Comparison of ENCODE assay signal across 1 cellular context in the genomic region with DNA sequence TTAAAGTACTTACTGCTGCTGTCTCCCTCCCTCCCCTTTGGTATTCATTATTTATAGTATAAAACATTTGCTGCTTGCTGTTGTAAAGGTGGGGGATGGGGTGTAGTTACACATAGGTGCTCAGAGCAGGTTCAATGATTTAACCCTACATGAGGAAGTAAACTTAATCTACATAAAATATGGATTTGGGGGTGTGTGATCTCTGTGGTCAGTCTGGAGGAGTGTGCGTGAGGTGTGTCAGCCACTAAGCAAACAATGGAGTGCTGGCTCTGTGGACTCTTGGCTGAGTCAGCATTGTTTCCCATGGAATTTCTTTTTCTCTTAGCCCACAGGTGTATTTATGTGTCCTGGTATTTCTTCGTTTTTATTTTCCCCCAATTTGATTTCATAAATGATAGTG.
TF ChIP-seq lines count a peak whose summit lies in the region.

No MANE protein-coding gene starts in this region.

TF ChIP-seq in GM23338, 12 proteins besides CTCF, POLR2A, EP300 and RAD21:
- TF ChIP-seq, protein P1, sequence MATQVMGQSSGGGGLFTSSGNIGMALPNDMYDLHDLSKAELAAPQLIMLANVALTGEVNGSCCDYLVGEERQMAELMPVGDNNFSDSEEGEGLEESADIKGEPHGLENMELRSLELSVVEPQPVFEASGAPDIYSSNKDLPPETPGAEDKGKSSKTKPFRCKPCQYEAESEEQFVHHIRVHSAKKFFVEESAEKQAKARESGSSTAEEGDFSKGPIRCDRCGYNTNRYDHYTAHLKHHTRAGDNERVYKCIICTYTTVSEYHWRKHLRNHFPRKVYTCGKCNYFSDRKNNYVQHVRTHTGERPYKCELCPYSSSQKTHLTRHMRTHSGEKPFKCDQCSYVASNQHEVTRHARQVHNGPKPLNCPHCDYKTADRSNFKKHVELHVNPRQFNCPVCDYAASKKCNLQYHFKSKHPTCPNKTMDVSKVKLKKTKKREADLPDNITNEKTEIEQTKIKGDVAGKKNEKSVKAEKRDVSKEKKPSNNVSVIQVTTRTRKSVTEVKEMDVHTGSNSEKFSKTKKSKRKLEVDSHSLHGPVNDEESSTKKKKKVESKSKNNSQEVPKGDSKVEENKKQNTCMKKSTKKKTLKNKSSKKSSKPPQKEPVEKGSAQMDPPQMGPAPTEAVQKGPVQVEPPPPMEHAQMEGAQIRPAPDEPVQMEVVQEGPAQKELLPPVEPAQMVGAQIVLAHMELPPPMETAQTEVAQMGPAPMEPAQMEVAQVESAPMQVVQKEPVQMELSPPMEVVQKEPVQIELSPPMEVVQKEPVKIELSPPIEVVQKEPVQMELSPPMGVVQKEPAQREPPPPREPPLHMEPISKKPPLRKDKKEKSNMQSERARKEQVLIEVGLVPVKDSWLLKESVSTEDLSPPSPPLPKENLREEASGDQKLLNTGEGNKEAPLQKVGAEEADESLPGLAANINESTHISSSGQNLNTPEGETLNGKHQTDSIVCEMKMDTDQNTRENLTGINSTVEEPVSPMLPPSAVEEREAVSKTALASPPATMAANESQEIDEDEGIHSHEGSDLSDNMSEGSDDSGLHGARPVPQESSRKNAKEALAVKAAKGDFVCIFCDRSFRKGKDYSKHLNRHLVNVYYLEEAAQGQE (IDR thresholded peaks at IDR 0.05; ENCODE audit: unreplicated experiment): no peak
- no peak for TF ChIP-seq ZNF114 (CRISPR knock-in tag; IDR thresholded peaks at IDR 0.05)
TF ChIP-seq in GM23338: peak in this region for 0.
